In genomic region chr16:48434653-48435318, GRCh38 we compare ENCODE assay signal across 12 cellular contexts. TPM values are rescaled to one million over a fixed set of nuclear protein-coding genes. Genes with fewer than 3 reads are reported as not detected.
DNase-seq lines count a peak whose midpoint lies in the region; ATAC-seq and TF ChIP-seq lines count a peak whose summit lies in the region.
"Had no signal": no experiment of that assay in that cellular context is flagged by ENCODE, and none has a peak within 500 bp of the region (broad histone marks: within the 10 kb centered on the region; RNA-seq: fewer than 3 reads in every experiment).

No MANE protein-coding gene starts in this region.

- CTCF ChIA-PET in AG04450 (lab: Charles Lee) = no interaction called here
- CTCF ChIA-PET in CD8-positive, alpha-beta T cell (lab: Charles Lee) = no interaction called here

- POLR2A ChIA-PET in AG04450 (lab: Yijun Ruan, JAX) = no interaction called here
- POLR2A ChIA-PET in CD8-positive, alpha-beta T cell (lab: Charles Lee) = no interaction called here

- peaks cover 9% of the 10 kb centered on the region for H3K4me1 Mint-ChIP-seq in CD8-positive, alpha-beta T cell (ENCODE audit: low read depth)

- peaks cover 0 to 38% of the 10 kb centered on the region in 2 donors for H3K4me1 ChIP-seq in left lung
- no peaks in the 10 kb centered on the region for H3K4me1 ChIP-seq in CD8-positive, alpha-beta T cell (ENCODE audit: insufficient read depth, low read length)
- H3K4me1 ChIP-seq: parathyroid adenoma, vagina had no signal

- ATAC-seq in left lung = peak; percentile 72
- ATAC-seq in HG02763 (IDR thresholded peaks at IDR 0.05; ENCODE audit: unreplicated experiment) = no peak
- ATAC-seq in CD8-positive, alpha-beta T cell = no peak
- ATAC-seq in activated naive CD4-positive, alpha-beta T cell treated with anti-CD3 and anti-CD28 coated beads, Interleukin-2, amount 50 U/mL, for 72 hours = no peak

- H3K4me3 ChIP-seq in AG04450 (ENCODE audit: low read depth, low read length) (no peak overlapping the region), HL-60 (replicated peaks; ENCODE audit: insufficient read depth, low read length) (no peak overlapping the region), left lung (no peak overlapping the region)
- no peak overlapping the region for H3K4me3 ChIP-seq in CD8-positive, alpha-beta T cell (ENCODE audit: low read depth, low read length)
- H3K4me3 ChIP-seq: vagina had no signal

- H3K27ac ChIP-seq in AG04450 (ENCODE audit: low read depth, low read length) = peak overlapping the region; percentile 31
- H3K27ac ChIP-seq in HL-60 (replicated peaks) = peak overlapping the region; percentile 78
- peak overlapping the region; percentile 0 to 79 for H3K27ac ChIP-seq in left lung
- H3K27ac ChIP-seq in CD8-positive, alpha-beta T cell (ENCODE audit: low read depth, low read length) = no peak overlapping the region
- H3K27ac ChIP-seq: parathyroid adenoma, vagina had no signal

- H3K4me3 Mint-ChIP-seq in CD8-positive, alpha-beta T cell = no peak overlapping the region

- no peaks in the 10 kb centered on the region for H3K36me3 Mint-ChIP-seq in CD8-positive, alpha-beta T cell
- no peaks in the 10 kb centered on the region for H3K36me3 Mint-ChIP-seq in activated naive CD4-positive, alpha-beta T cell treated with anti-CD3 and anti-CD28 coated beads, Interleukin-2, amount 50 U/mL, for 72 hours

- intact Hi-C loops in left lung (cut with DNase I) = no loop called here
- intact Hi-C loops in CD8-positive, alpha-beta T cell (cut with DNase I, micrococcal nuclease) = no loop called here

- TF ChIP-seq CTCF in AG04450 (IDR thresholded peaks at IDR 0.05; ENCODE audit: low read depth, low read length) (no peak), HL-60 (IDR thresholded peaks at IDR 0.05; ENCODE audit: insufficient read depth, low read length) (no peak), left lung (IDR thresholded peaks at IDR 0.05) (no peak)
- TF ChIP-seq CTCF in CD8-positive, alpha-beta T cell (IDR thresholded peaks at IDR 0.05) = no peak

- H3K9me3 Mint-ChIP-seq in CD8-positive, alpha-beta T cell = no peaks in the 10 kb centered on the region
- no peaks in the 10 kb centered on the region for H3K9me3 Mint-ChIP-seq in activated naive CD4-positive, alpha-beta T cell treated with anti-CD3 and anti-CD28 coated beads, Interleukin-2, amount 50 U/mL, for 72 hours

- H3K9me3 ChIP-seq in AG04450 (ENCODE audit: control insufficient read depth, insufficient read depth, low read length) = no peaks in the 10 kb centered on the region
- H3K9me3 ChIP-seq in left lung = no peaks in the 10 kb centered on the region
- H3K9me3 ChIP-seq in CD8-positive, alpha-beta T cell (ENCODE audit: low read length) = no peaks in the 10 kb centered on the region
- H3K9me3 ChIP-seq: vagina had no signal

- no peak overlapping the region for H3K27ac Mint-ChIP-seq in CD8-positive, alpha-beta T cell
- H3K27ac Mint-ChIP-seq in activated naive CD4-positive, alpha-beta T cell treated with anti-CD3 and anti-CD28 coated beads, Interleukin-2, amount 50 U/mL, for 72 hours = no peak overlapping the region

- H3K27me3 ChIP-seq in AG04450 (ENCODE audit: control insufficient read depth, insufficient read depth, low read length) (peaks cover 2% of the 10 kb centered on the region), HL-60 (ENCODE audit: insufficient read depth, poor library complexity, severe bottlenecking) (no peaks in the 10 kb centered on the region), left lung (no peaks in the 10 kb centered on the region)
- H3K27me3 ChIP-seq in CD8-positive, alpha-beta T cell (ENCODE audit: insufficient read depth, low read length) = no peaks in the 10 kb centered on the region
- H3K27me3 ChIP-seq: vagina had no signal

- H3K27me3 Mint-ChIP-seq in CD8-positive, alpha-beta T cell (ENCODE audit: low read depth) = peaks cover 3% of the 10 kb centered on the region

- H3K36me3 ChIP-seq in left lung = no peaks in the 10 kb centered on the region
- no peaks in the 10 kb centered on the region for H3K36me3 ChIP-seq in CD8-positive, alpha-beta T cell (ENCODE audit: insufficient read depth, low read length)
- H3K36me3 ChIP-seq: vagina had no signal

- DNase-seq in AG04450 (ENCODE audit: low read depth, low spot score) (no peak), HL-60 (ENCODE audit: low read depth in 1 of 2, low spot score in 1 of 2) (peak; percentile 68 to 89), UCSD-AML1 (lab: John Stamatoyannopoulos, UW; ENCODE audit: unreplicated experiment) (peak; percentile 69), left lung (peak in 1 of 2 donors; percentile 50)
- DNase-seq in activated CD4-positive, alpha-beta T cell treated with anti-CD3 and anti-CD28 coated beads for 1 hour = no peak
- no peak for DNase-seq in CD8-positive, alpha-beta T cell
- DNase-seq in activated naive CD4-positive, alpha-beta T cell treated with anti-CD3 and anti-CD28 coated beads, Interleukin-2, amount 50 U/mL, for 72 hours (ENCODE audit: low spot score in 2 of 2) = no peak
- DNase-seq: activated CD4-positive, CD25-positive, alpha-beta regulatory T cell treated with anti-CD3 and anti-CD28 coated beads, Interleukin-2, amount 50 U/mL, for 72 hours; activated effector memory CD4-positive, alpha-beta T cell treated with Interleukin-2 at 50 U/mL for 16 hours had no signal

RNA-seq across cellular contexts. Expression of gene SIAH1, which starts 49.6 kb away (rescaled TPM):
- polyA plus RNA-seq in AG04450 (2011; rRNA removed) = 19.9 and 21.6 TPM in 2 replicates
- polyA minus RNA-seq in AG04450 (2011; rRNA and poly(A)+ RNA removed) = 21.8 and 27.1 TPM in 2 replicates
- total RNA-seq in left lung = 10 to 100 TPM; 18.9 to 21.9 TPM
- total RNA-seq in CD8-positive, alpha-beta T cell = 10 to 100 TPM; 28.1 to 34.8 TPM
- 10 to 100 TPM; 15.9 to 18.6 TPM for total RNA-seq in activated naive CD4-positive, alpha-beta T cell treated with anti-CD3 and anti-CD28 coated beads, Interleukin-2, amount 50 U/mL, for 72 hours

Comparison
In these comparisons a context has a peak if more than half of its experiments do, and no peak if none do; other contexts are left out.
1. DNase-seq: peak in HL-60 (2 of 2) and UCSD-AML1 (single experiment); none in AG04450 (single experiment), activated CD4-positive, alpha-beta T cell treated with anti-CD3 and anti-CD28 coated beads for 1 hour (single experiment), CD8-positive, alpha-beta T cell (0 of 7) and activated naive CD4-positive, alpha-beta T cell treated with anti-CD3 and anti-CD28 coated beads, Interleukin-2, amount 50 U/mL, for 72 hours (0 of 2).